15 cellular contexts compared by ENCODE assay signal in the genomic region with DNA sequence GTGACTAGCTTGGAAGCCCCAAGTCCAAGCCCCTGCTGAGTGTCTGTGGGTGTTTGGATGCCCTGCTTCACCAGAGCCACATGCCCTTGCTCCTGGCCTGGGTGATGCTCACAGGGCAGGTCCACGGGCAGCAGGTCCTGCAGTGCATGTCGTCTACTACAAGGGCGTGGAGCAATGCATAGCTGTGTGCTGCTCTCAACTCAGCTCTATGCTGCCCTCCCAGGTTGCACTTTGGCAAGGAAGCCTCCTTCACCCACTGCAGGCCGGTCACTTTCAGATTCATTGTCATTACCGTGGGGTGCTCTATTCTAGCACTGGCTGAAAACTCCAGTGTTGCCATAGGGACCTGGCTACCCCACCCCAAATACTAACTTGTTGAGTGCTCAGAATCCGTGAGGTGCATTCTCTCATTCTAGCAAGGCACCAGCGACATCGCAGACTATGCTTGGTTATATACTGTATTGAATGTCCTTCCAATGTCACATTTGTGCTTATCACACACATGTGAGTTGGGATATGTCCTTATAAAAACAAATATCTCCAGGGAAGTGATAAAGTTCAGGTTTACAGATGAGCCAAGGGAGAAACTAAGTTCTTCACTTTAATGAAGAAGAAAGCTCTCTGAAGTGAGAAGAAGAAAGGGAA. TPM values are rescaled to one million over a fixed set of nuclear protein-coding genes. Genes with fewer than 3 reads are reported as not detected.
DNase-seq lines count a peak whose midpoint lies in the region; ATAC-seq and TF ChIP-seq lines count a peak whose summit lies in the region.
"Had no signal": no experiment of that assay in that cellular context is flagged by ENCODE, and none has a peak within 500 bp of the region (broad histone marks: within the 10 kb centered on the region; RNA-seq: fewer than 3 reads in every experiment).

No MANE protein-coding gene starts in this region.

- peaks cover 8% of the 10 kb centered on the region; the same call in 1 of the 2 replicates for H3K4me1 ChIP-seq in GM23338 (ENCODE audit: insufficient read depth)

- no peak overlapping the region for H2AFZ ChIP-seq in GM23338

- no peaks in the 10 kb centered on the region for H3K9me2 ChIP-seq in GM23338 (ENCODE audit: insufficient read depth)

- H3K27me3 ChIP-seq in GM23338 (ENCODE audit: insufficient read depth): no peaks in the 10 kb centered on the region

- no peak overlapping the region for H3K27ac ChIP-seq in GM23338 (ENCODE audit: low read depth)
- H3K27ac ChIP-seq: KMS-11 had no signal

- H3K79me2 ChIP-seq in GM23338 (replicated peaks; ENCODE audit: insufficient read depth): no peaks in the 10 kb centered on the region

- H4K20me1 ChIP-seq in GM23338 (replicated peaks; ENCODE audit: insufficient read depth): no peaks in the 10 kb centered on the region

- peak in 1 of 2 experiments; percentile 53; a peak in 2 of 4 replicates for TF ChIP-seq CTCF in GM23338 (conservative IDR thresholded peaks at IDR 0.05; ENCODE audit: low read depth in 2 of 2)
- TF ChIP-seq CTCF in epithelial cell of esophagus (IDR thresholded peaks at IDR 0.05; ENCODE audit: insufficient read depth, low read depth, low read length, missing control alignments): peak; percentile 10

- H3K27me3 Mint-ChIP-seq in GM23338 (ENCODE audit: insufficient read depth, low read depth, poor library complexity): no peaks in the 10 kb centered on the region
- H3K27me3 Mint-ChIP-seq: brain; CD4-positive, alpha-beta T cell; T-helper 17 cell had no signal

- H3K4me3 Mint-ChIP-seq in GM23338: no peak overlapping the region
- H3K4me3 Mint-ChIP-seq: brain; CD4-positive, alpha-beta T cell; natural killer cell; T-helper 17 cell had no signal

- no peaks in the 10 kb centered on the region; the same call in 2 of the 3 replicates for H3K36me3 Mint-ChIP-seq in GM23338 (ENCODE audit: low read depth)
- H3K36me3 Mint-ChIP-seq: natural killer cell had no signal

- DNase-seq in GM23338 (ENCODE audit: low spot score) (peak; percentile 49), NCI-H69 (lab: John Stamatoyannopoulos, UW) (peak; percentile 3), epithelial cell of esophagus (ENCODE audit: low read depth) (peak; percentile 29), renal cortical epithelial cell (ENCODE audit: low read depth) (peak; percentile 2)
- no peak for DNase-seq in activated naive CD4-positive, alpha-beta T cell (lab: John Stamatoyannopoulos, UW)
- DNase-seq: activated CD4-positive, alpha-beta T cell treated with anti-CD3 and anti-CD28 coated beads, Interleukin-2, amount 50 U/mL, for 1 hour; CD4-positive, alpha-beta T cell; effector memory CD4-positive, alpha-beta T cell; natural killer cell; NCI-H2107; T-helper 17 cell had no signal

- no peaks in the 10 kb centered on the region for H3F3A ChIP-seq in GM23338 (replicated peaks; ENCODE audit: low read depth)

- no peak overlapping the region for H3K4me3 ChIP-seq in GM23338
- H3K4me3 ChIP-seq in epithelial cell of esophagus (ENCODE audit: low read length): no peak overlapping the region

- no peaks in the 10 kb centered on the region for H3K9me3 Mint-ChIP-seq in GM23338
- H3K9me3 Mint-ChIP-seq: CD4-positive, alpha-beta T cell; natural killer cell had no signal

- H3K4me2 ChIP-seq in GM23338: no peak overlapping the region
- H3K4me2 ChIP-seq: KMS-11 had no signal

- H3K27ac Mint-ChIP-seq in GM23338: no peak overlapping the region
- H3K27ac Mint-ChIP-seq: brain; CD4-positive, alpha-beta T cell; natural killer cell; T-helper 17 cell had no signal

- H3K4me1 Mint-ChIP-seq in GM23338: peaks cover 6% of the 10 kb centered on the region; the same call in 2 of the 3 replicates
- H3K4me1 Mint-ChIP-seq: brain, natural killer cell had no signal

- no peaks in the 10 kb centered on the region for H3K36me3 ChIP-seq in GM23338 (ENCODE audit: insufficient read depth)

- ATAC-seq in GM23338: peak; percentile 97
- ATAC-seq in HG02938 (IDR thresholded peaks at IDR 0.05; ENCODE audit: unreplicated experiment): no peak
- ATAC-seq in HG03025 (IDR thresholded peaks at IDR 0.05; ENCODE audit: low FRiP score, unreplicated experiment): no peak
- ATAC-seq: T-helper 17 cell had no signal

TF ChIP-seq in GM23338, 12 proteins besides CTCF, POLR2A, EP300 and RAD21:
- TF ChIP-seq, protein P1, sequence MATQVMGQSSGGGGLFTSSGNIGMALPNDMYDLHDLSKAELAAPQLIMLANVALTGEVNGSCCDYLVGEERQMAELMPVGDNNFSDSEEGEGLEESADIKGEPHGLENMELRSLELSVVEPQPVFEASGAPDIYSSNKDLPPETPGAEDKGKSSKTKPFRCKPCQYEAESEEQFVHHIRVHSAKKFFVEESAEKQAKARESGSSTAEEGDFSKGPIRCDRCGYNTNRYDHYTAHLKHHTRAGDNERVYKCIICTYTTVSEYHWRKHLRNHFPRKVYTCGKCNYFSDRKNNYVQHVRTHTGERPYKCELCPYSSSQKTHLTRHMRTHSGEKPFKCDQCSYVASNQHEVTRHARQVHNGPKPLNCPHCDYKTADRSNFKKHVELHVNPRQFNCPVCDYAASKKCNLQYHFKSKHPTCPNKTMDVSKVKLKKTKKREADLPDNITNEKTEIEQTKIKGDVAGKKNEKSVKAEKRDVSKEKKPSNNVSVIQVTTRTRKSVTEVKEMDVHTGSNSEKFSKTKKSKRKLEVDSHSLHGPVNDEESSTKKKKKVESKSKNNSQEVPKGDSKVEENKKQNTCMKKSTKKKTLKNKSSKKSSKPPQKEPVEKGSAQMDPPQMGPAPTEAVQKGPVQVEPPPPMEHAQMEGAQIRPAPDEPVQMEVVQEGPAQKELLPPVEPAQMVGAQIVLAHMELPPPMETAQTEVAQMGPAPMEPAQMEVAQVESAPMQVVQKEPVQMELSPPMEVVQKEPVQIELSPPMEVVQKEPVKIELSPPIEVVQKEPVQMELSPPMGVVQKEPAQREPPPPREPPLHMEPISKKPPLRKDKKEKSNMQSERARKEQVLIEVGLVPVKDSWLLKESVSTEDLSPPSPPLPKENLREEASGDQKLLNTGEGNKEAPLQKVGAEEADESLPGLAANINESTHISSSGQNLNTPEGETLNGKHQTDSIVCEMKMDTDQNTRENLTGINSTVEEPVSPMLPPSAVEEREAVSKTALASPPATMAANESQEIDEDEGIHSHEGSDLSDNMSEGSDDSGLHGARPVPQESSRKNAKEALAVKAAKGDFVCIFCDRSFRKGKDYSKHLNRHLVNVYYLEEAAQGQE (IDR thresholded peaks at IDR 0.05; ENCODE audit: unreplicated experiment): no peak
- no peak for TF ChIP-seq STAT1 (IDR thresholded peaks at IDR 0.05; ENCODE audit: unreplicated experiment)
- TF ChIP-seq NANOG (IDR thresholded peaks at IDR 0.05; ENCODE audit: borderline replicate concordance): no peak
- no peak for TF ChIP-seq CREB1 (CRISPR knock-in tag; IDR thresholded peaks at IDR 0.05; ENCODE audit: low read depth)
- no peak for TF ChIP-seq POLR2AphosphoS5 (IDR thresholded peaks at IDR 0.05; ENCODE audit: low read depth)
- no peak for TF ChIP-seq JUNB (IDR thresholded peaks at IDR 0.05; ENCODE audit: unreplicated experiment)
- no peak for TF ChIP-seq ZNF114 (CRISPR knock-in tag; IDR thresholded peaks at IDR 0.05)
- TF ChIP-seq, protein P2, sequence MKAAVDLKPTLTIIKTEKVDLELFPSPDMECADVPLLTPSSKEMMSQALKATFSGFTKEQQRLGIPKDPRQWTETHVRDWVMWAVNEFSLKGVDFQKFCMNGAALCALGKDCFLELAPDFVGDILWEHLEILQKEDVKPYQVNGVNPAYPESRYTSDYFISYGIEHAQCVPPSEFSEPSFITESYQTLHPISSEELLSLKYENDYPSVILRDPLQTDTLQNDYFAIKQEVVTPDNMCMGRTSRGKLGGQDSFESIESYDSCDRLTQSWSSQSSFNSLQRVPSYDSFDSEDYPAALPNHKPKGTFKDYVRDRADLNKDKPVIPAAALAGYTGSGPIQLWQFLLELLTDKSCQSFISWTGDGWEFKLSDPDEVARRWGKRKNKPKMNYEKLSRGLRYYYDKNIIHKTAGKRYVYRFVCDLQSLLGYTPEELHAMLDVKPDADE (IDR thresholded peaks at IDR 0.05): no peak
TF ChIP-seq in GM23338: peak in this region for 0.

RNA-seq across cellular contexts. Expression of a gene that starts 51.8 kb away (rescaled TPM):
- 0.78 and 3.3 TPM in 2 replicates for total RNA-seq in GM23338 (2014; rRNA removed; shearing (Covaris generic))
- polyA plus RNA-seq in GM23338 (2016; fragmentation: Nextera tagmentation; extraction: Ambion mirVana): 2.6 and 3.6 TPM in 2 replicates
- total RNA-seq in renal cortical epithelial cell: 3.0 and 11.8 TPM in 2 replicates

RNA-seq across cellular contexts. Expression of a gene that starts 57.4 kb away (rescaled TPM):
- 14.5 and 14.8 TPM in 2 replicates for total RNA-seq in GM23338 (2014; rRNA removed; shearing (Covaris generic))
- polyA plus RNA-seq in GM23338 (2016; fragmentation: Nextera tagmentation; extraction: Ambion mirVana): 2.7 and 3.5 TPM in 2 replicates
- 6.6 and 14.6 TPM in 2 replicates for total RNA-seq in renal cortical epithelial cell

Comparison
In these comparisons a context has a peak if more than half of its experiments do, and no peak if none do; other contexts are left out.
1. DNase-seq: peak in GM23338 (single experiment), NCI-H69 (single experiment), epithelial cell of esophagus (single experiment) and renal cortical epithelial cell (single experiment); none in activated naive CD4-positive, alpha-beta T cell (0 of 4).